9 cellular contexts compared by ENCODE assay signal in genomic region chr4:15149842-15150592, GRCh38.
DNase-seq lines count a peak whose midpoint lies in the region; ATAC-seq and TF ChIP-seq lines count a peak whose summit lies in the region.
"Had no signal": no experiment of that assay in that cellular context is flagged by ENCODE, and none has a peak within 500 bp of the region (broad histone marks: within the 10 kb centered on the region; RNA-seq: fewer than 3 reads in every experiment).

No MANE protein-coding gene starts in this region.

- intact Hi-C loops in transverse colon (cut with DNase I; ENCODE audit: low total_unique reads), result no loop called here

- no peak overlapping the region for H3K4me3 Mint-ChIP-seq in immature natural killer cell

- no peak overlapping the region for H3K4me3 ChIP-seq in BLaER1
- no peak overlapping the region for H3K4me3 ChIP-seq in coronary artery
- H3K4me3 ChIP-seq in liver (ENCODE audit: low read depth in 1 of 3, low read length in 3 of 3), result no peak overlapping the region
- no peak overlapping the region for H3K4me3 ChIP-seq in transverse colon

- H4K20me1 ChIP-seq in BLaER1, result no peaks in the 10 kb centered on the region

- TF ChIP-seq POLR2A in transverse colon (IDR thresholded peaks at IDR 0.05), result no peak

- peak overlapping the region; percentile 42 for H3K4me2 ChIP-seq in BLaER1

- ATAC-seq in GM19395 (IDR thresholded peaks at IDR 0.05; ENCODE audit: unreplicated experiment), result peak; percentile 67
- ATAC-seq in HG03159 (IDR thresholded peaks at IDR 0.05; ENCODE audit: unreplicated experiment), result peak; percentile 77

- peaks cover 12% of the 10 kb centered on the region for H3K4me1 ChIP-seq in BLaER1
- peaks cover 2 to 25% (median 9%) of the 10 kb centered on the region in 4 donors for H3K4me1 ChIP-seq in liver (ENCODE audit: control insufficient read depth in 4 of 4, insufficient read depth in 4 of 4, low read length in 3 of 4)
- peaks cover 3 to 12% (median 10%) of the 10 kb centered on the region in 4 donors for H3K4me1 ChIP-seq in transverse colon

- H3K4me1 Mint-ChIP-seq in immature natural killer cell, result no peaks in the 10 kb centered on the region
- H3K4me1 Mint-ChIP-seq: naive B cell had no signal

- H3K36me3 Mint-ChIP-seq in immature natural killer cell, result no peaks in the 10 kb centered on the region
- H3K36me3 Mint-ChIP-seq: naive B cell had no signal

- H3K27ac Mint-ChIP-seq in immature natural killer cell, result peak overlapping the region in 1 of 6 donors; percentile 26

- no peak overlapping the region for H3K27ac ChIP-seq in BLaER1
- peak overlapping the region; percentile 25 to 72 for H3K27ac ChIP-seq in coronary artery
- peak overlapping the region in 1 of 2 donors; percentile 52 for H3K27ac ChIP-seq in liver (ENCODE audit: low read depth in 1 of 2, low read length in 2 of 2)
- H3K27ac ChIP-seq in transverse colon, result peak overlapping the region in 1 of 4 donors; percentile 39

- TF ChIP-seq CTCF in coronary artery (IDR thresholded peaks at IDR 0.05) (no peak), liver (IDR thresholded peaks at IDR 0.05; ENCODE audit: low read depth, low read length, missing input control) (peak; percentile 4), transverse colon (IDR thresholded peaks at IDR 0.05) (no peak)

- DNase-seq in NCI-H748 treated with DMSO at 0.1 percent for 48 hours (lab: John Stamatoyannopoulos, UW), result peak; percentile 75
- DNase-seq in coronary artery (ENCODE audit: low spot score), result peak; percentile 78
- peak; percentile 46 for DNase-seq in transverse colon
- DNase-seq in immature natural killer cell, result no peak
- DNase-seq: naive B cell had no signal

- in situ Hi-C loops in transverse colon (cut with MboI; ENCODE audit: low pct_ligation_motif_present in 1 of 4, low pct_unique_long_range_greater_than_20kb in 1 of 4, low sequenced_read_pairs in 3 of 4), result loop anchor here in 1 of 4 donors (25.0 kb wide), 1 partner anchor 1488 kb away; no protein-coding TSS in a partner anchor

- H3K36me3 ChIP-seq in BLaER1 (no peaks in the 10 kb centered on the region), liver (ENCODE audit: control insufficient read depth in 4 of 4, insufficient read depth in 3 of 4, low read depth in 1 of 4, low read length in 3 of 4) (no peaks in the 10 kb centered on the region), transverse colon (no peaks in the 10 kb centered on the region)

- no peak for TF ChIP-seq EP300 in transverse colon (IDR thresholded peaks at IDR 0.05; ENCODE audit: low read depth)

- WGBS in liver, result 29% methylated on average over 9 of the region's 9 CpGs
- 39 to 73% methylated on average over 3 to 9 of the region's 9 CpGs for WGBS in transverse colon (ENCODE audit: low coverage in 1 of 2), 2 donors

- peaks cover 0 to 5% (median 0%) of the 10 kb centered on the region in 6 donors for H3K9me3 Mint-ChIP-seq in immature natural killer cell

- H3K27me3 ChIP-seq in BLaER1 (no peaks in the 10 kb centered on the region), liver (ENCODE audit: control insufficient read depth in 4 of 4, insufficient read depth in 4 of 4, low read length in 3 of 4) (no peaks in the 10 kb centered on the region), transverse colon (no peaks in the 10 kb centered on the region)

- peaks cover 2 to 6% (median 3%) of the 10 kb centered on the region in 3 donors for H3K27me3 Mint-ChIP-seq in immature natural killer cell (ENCODE audit: low read depth in 3 of 3)

- H3K9ac ChIP-seq in BLaER1 (no peak overlapping the region), liver (ENCODE audit: low read depth in 1 of 2, low read length in 2 of 2) (no peak overlapping the region)

- peak; percentile 61 to 65 for TF ChIP-seq RAD21 in liver (IDR thresholded peaks at IDR 0.05)

- H3K9me3 ChIP-seq in BLaER1, result no peaks in the 10 kb centered on the region
- no peaks in the 10 kb centered on the region for H3K9me3 ChIP-seq in liver (ENCODE audit: control insufficient read depth in 4 of 4, low read length in 3 of 4)
- no peaks in the 10 kb centered on the region for H3K9me3 ChIP-seq in transverse colon

TF ChIP-seq in liver, 16 proteins besides CTCF, POLR2A, EP300 and RAD21:
- TF ChIP-seq HNF4G (IDR thresholded peaks at IDR 0.05) (no peak), FOXA2 (IDR thresholded peaks at IDR 0.05) (peak; percentile 95), JUND (IDR thresholded peaks at IDR 0.05) (peak in 1 of 2 donors; percentile 82), FOXA1 (IDR thresholded peaks at IDR 0.05) (peak; percentile 90), YY1 (IDR thresholded peaks at IDR 0.05) (peak; percentile 73), REST (IDR thresholded peaks at IDR 0.05) (no peak), GABPA (IDR thresholded peaks at IDR 0.05 in 1 of 2, conservative IDR thresholded peaks at IDR 0.05 in 1 of 2) (peak in 1 of 2 donors; percentile 15), MAX (IDR thresholded peaks at IDR 0.05) (peak; percentile 31), EGR1 (IDR thresholded peaks at IDR 0.05; ENCODE audit: low read depth in 2 of 2) (peak in 1 of 2 donors; percentile 30), NR2F2 (IDR thresholded peaks at IDR 0.05) (no peak), HNF4A (conservative IDR thresholded peaks at IDR 0.05) (peak; percentile 74 to 85), TAF1 (conservative IDR thresholded peaks at IDR 0.05) (no peak), ZBTB33 (IDR thresholded peaks at IDR 0.05) (peak; percentile 68), RXRA (IDR thresholded peaks at IDR 0.05) (peak; percentile 88 to 94), ATF3 (IDR thresholded peaks at IDR 0.05) (no peak), SP1 (IDR thresholded peaks at IDR 0.05) (peak; percentile 66)

Comparison
In these comparisons a context has a peak if more than half of its experiments do, and no peak if none do; other contexts are left out.
1. DNase-seq: peak in NCI-H748 treated with DMSO at 0.1 percent for 48 hours (single experiment), coronary artery (single experiment) and transverse colon (single experiment); none in immature natural killer cell (0 of 3).